ENCODE assay signal across 29 cellular contexts in genomic region chr1:209595599-209595998, GRCh38. TPM values are rescaled to one million over a fixed set of nuclear protein-coding genes. Genes with fewer than 3 reads are reported as not detected.
"Had no signal": no experiment of that assay in that cellular context is flagged by ENCODE, and none has a peak within 500 bp of the region (broad histone marks: within the 10 kb centered on the region; RNA-seq: fewer than 3 reads in every experiment).

No MANE protein-coding gene starts in this region.

- H3K9me3 Mint-ChIP-seq: activated CD4-positive, alpha-beta memory T cell treated with anti-CD3 and anti-CD28 coated beads for 36 hours; activated CD4-positive, alpha-beta T cell treated with anti-CD3 and anti-CD28 coated beads, Interleukin-2, amount 10 ng/mL, durations not matched to agents 7 days and 5 days; activated naive CD8-positive, alpha-beta T cell treated with anti-CD3 and anti-CD28 coated beads, Interleukin-2, amount 10 ng/mL, durations not matched to agents 7 days and 5 days; central memory CD8-positive, alpha-beta T cell; T-cell had no signal

- H3K36me3 Mint-ChIP-seq: activated CD4-positive, alpha-beta memory T cell treated with anti-CD3 and anti-CD28 coated beads for 36 hours; activated naive CD8-positive, alpha-beta T cell treated with anti-CD3 and anti-CD28 coated beads, Interleukin-2, amount 10 ng/mL, durations not matched to agents 7 days and 5 days; T-cell had no signal

- H3K4me3 ChIP-seq: adrenal gland, ascending aorta, body of pancreas, SK-N-MC had no signal

- H3K9me3 ChIP-seq: adrenal gland, ascending aorta, body of pancreas had no signal

- H3K27me3 ChIP-seq: adrenal gland, ascending aorta, body of pancreas had no signal

- H3K36me3 ChIP-seq: adrenal gland, ascending aorta had no signal

- H3K27ac ChIP-seq: adrenal gland, ascending aorta, body of pancreas, SK-N-MC had no signal

- ATAC-seq: body of pancreas, Panc1, Right ventricle myocardium inferior, T-cell had no signal

- H3K27ac Mint-ChIP-seq: activated CD4-positive, alpha-beta memory T cell treated with anti-CD3 and anti-CD28 coated beads for 36 hours; activated CD4-positive, alpha-beta T cell treated with anti-CD3 and anti-CD28 coated beads, Interleukin-2, amount 10 ng/mL, durations not matched to agents 7 days and 5 days; activated naive CD8-positive, alpha-beta T cell treated with anti-CD3 and anti-CD28 coated beads, Interleukin-2, amount 10 ng/mL, durations not matched to agents 7 days and 5 days; T-cell had no signal

- DNase-seq: activated CD4-positive, alpha-beta memory T cell treated with anti-CD3 and anti-CD28 coated beads for 36 hours; activated CD4-positive, alpha-beta T cell treated with anti-CD3 and anti-CD28 coated beads, Interleukin-2, amount 10 ng/mL, durations not matched to agents 7 days and 5 days; activated CD4-positive, CD25-positive, alpha-beta regulatory T cell; activated CD8-positive, alpha-beta memory T cell treated with anti-CD3 and anti-CD28 coated beads for 24 hours; activated naive CD4-positive, alpha-beta T cell treated with anti-CD3 and anti-CD28 coated beads, Interleukin-2, amount 50 U/mL, for 16 hours; activated naive CD8-positive, alpha-beta T cell treated with anti-CD3 and anti-CD28 coated beads, Interleukin-2, amount 10 ng/mL, durations not matched to agents 7 days and 5 days; activated T-cell treated with anti-CD3 and anti-CD28 coated beads, Interleukin-2, amount 50 U/mL, for 1 hour; adrenal gland; body of pancreas; KG1; NCI-H1092; NCI-H1930; NCI-H2171; NCI-H2227 treated with DMSO at 0.1 percent for 48 hours; NCI-H446 treated with DMSO at 0.1 percent for 48 hours; NCI-H524 treated with DMSO at 0.1 percent for 48 hours; NCI-H748 treated with DMSO at 0.1 percent for 48 hours; NK-92 treated with Interleukin-12 subunit alpha and Interleukin-12 subunit beta, amount 100 ng/mL, for 24 hours; OCI-M1; RPMI8226; T-cell; T-helper 2 cell; T1000 had no signal

- H3K4me1 ChIP-seq: adrenal gland, ascending aorta, body of pancreas had no signal

- H3K4me3 Mint-ChIP-seq: activated CD4-positive, alpha-beta memory T cell treated with anti-CD3 and anti-CD28 coated beads for 36 hours; activated CD4-positive, alpha-beta T cell treated with anti-CD3 and anti-CD28 coated beads, Interleukin-2, amount 10 ng/mL, durations not matched to agents 7 days and 5 days; activated naive CD8-positive, alpha-beta T cell treated with anti-CD3 and anti-CD28 coated beads, Interleukin-2, amount 10 ng/mL, durations not matched to agents 7 days and 5 days; central memory CD8-positive, alpha-beta T cell; T-cell had no signal

- H3K4me1 Mint-ChIP-seq: activated CD4-positive, alpha-beta T cell treated with anti-CD3 and anti-CD28 coated beads, Interleukin-2, amount 10 ng/mL, durations not matched to agents 7 days and 5 days; activated naive CD8-positive, alpha-beta T cell treated with anti-CD3 and anti-CD28 coated beads, Interleukin-2, amount 10 ng/mL, durations not matched to agents 7 days and 5 days; central memory CD8-positive, alpha-beta T cell; T-cell had no signal

RNA-seq across cellular contexts. Expression of gene CAMK1G, which starts 12.1 kb away (rescaled TPM):
- total RNA-seq: activated CD4-positive, alpha-beta T cell treated with anti-CD3 and anti-CD28 coated beads, Interleukin-2, amount 10 ng/mL, durations not matched to agents 7 days and 5 days; activated naive CD8-positive, alpha-beta T cell treated with anti-CD3 and anti-CD28 coated beads, Interleukin-2, amount 10 ng/mL, durations not matched to agents 7 days and 5 days; ascending aorta; LHCN-M2; Right ventricle myocardium inferior; T-cell had no signal
